8 cellular contexts compared by ENCODE assay signal in the genomic region with DNA sequence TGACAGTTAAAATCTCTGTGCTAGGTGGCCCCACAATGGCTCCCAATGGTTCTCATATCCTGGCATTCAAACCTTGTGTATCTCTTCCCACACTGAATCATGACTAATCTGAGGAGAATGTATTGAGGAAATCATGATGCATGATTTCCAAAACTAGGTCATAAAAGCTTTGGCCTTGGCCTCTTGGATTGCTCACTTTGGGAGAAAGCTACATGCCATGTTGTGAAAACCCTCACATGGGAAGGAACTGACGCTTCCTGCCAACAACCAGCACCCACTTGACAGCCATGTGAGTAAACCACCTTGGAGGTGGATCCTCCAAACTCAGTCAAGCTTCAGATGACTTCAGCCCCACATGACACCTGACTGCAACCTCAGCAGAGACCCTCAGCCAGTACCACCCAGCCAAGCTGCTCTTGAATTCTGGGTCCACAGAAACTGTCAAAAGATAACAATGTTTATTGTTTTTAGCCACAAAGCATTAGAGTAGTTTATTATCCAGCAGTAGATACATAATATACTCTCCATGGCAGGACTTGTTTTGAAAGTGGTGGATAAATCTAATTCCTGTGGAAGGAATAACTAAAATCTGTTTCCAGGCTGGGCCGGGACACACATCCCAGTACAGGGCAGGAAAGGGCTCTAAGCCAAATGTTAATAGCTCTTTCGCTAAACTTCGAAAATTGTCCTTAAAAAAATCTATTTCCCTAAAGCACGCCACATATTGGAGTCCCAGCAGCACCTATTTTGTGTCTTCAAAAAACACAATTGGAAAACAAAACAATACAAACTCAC. TPM values are rescaled to one million over a fixed set of nuclear protein-coding genes. Genes with fewer than 3 reads are reported as not detected.
DNase-seq lines count a peak whose midpoint lies in the region; ATAC-seq and TF ChIP-seq lines count a peak whose summit lies in the region.

No MANE protein-coding gene starts in this region.

- H3K27me3 ChIP-seq in SJSA1 (replicated peaks) (no peaks in the 10 kb centered on the region), fibroblast of lung (ENCODE audit: control insufficient read depth, insufficient read depth, low read length) (no peaks in the 10 kb centered on the region), psoas muscle (ENCODE audit: insufficient read depth in 3 of 3, low read length in 2 of 3) (no peaks in the 10 kb centered on the region)

- no peaks in the 10 kb centered on the region for H3K79me2 ChIP-seq in fibroblast of lung (ENCODE audit: control insufficient read depth, insufficient read depth, low read length)

- no peaks in the 10 kb centered on the region for H4K20me1 ChIP-seq in fibroblast of lung (ENCODE audit: control insufficient read depth, extremely low read depth, insufficient read depth, low read length)

- H3K4me1 ChIP-seq in SJSA1 (replicated peaks), result peaks cover 20% of the 10 kb centered on the region
- peaks cover 6% of the 10 kb centered on the region for H3K4me1 ChIP-seq in fibroblast of lung (ENCODE audit: control insufficient read depth, extremely low read depth, insufficient read depth, low read length)
- H3K4me1 ChIP-seq in psoas muscle, result peaks cover 16% of the 10 kb centered on the region

- H3K9me3 ChIP-seq in SJSA1 (replicated peaks), result no peaks in the 10 kb centered on the region
- no peaks in the 10 kb centered on the region for H3K9me3 ChIP-seq in fibroblast of lung (ENCODE audit: control insufficient read depth, insufficient read depth, low read depth, low read length)
- no peaks in the 10 kb centered on the region for H3K9me3 ChIP-seq in psoas muscle

- H3K36me3 ChIP-seq in SJSA1, result no peaks in the 10 kb centered on the region
- no peaks in the 10 kb centered on the region for H3K36me3 ChIP-seq in fibroblast of lung (ENCODE audit: control insufficient read depth, insufficient read depth, low read length)
- H3K36me3 ChIP-seq in psoas muscle (ENCODE audit: insufficient read depth in 1 of 2, low read depth in 1 of 2), result peaks cover 0 to 3% of the 10 kb centered on the region in 2 donors

- peak; percentile 54 to 72 (median 68) for ATAC-seq in psoas muscle
- no peak for ATAC-seq in GM18907 (IDR thresholded peaks at IDR 0.05; ENCODE audit: unreplicated experiment)
- no peak for ATAC-seq in HG02981 (IDR thresholded peaks at IDR 0.05; ENCODE audit: unreplicated experiment)

- 54 to 59% (median 58%) methylated on average over 5 of the region's 5 CpGs for WGBS in psoas muscle, 3 donors

- H3K9ac ChIP-seq in fibroblast of lung (ENCODE audit: insufficient read depth, low read length), result no peak overlapping the region

- intact Hi-C loops in psoas muscle (cut with DNase I), result loop anchor here in 1 of 2 donors (5.0 kb wide), 1 partner anchor 38 kb away; no protein-coding TSS in a partner anchor

- TF ChIP-seq CTCF in fibroblast of lung (conservative IDR thresholded peaks at IDR 0.05 in 1 of 2, IDR thresholded peaks at IDR 0.05 in 1 of 2; ENCODE audit: low read depth in 1 of 2, low read length in 2 of 2), result no peak
- no peak for TF ChIP-seq CTCF in psoas muscle (IDR thresholded peaks at IDR 0.05)

- DNase-seq in GM03348 (ENCODE audit: low spot score) (peak; percentile 85), SJSA1 (ENCODE audit: low read depth in 1 of 2, low spot score in 2 of 2) (peak; percentile 71 to 81), fibroblast of lung (ENCODE audit: low read depth in 2 of 2) (peak; percentile 93), psoas muscle (peak in 1 of 2 donors; percentile 29), NCI-H2107 (lab: John Stamatoyannopoulos, UW) (no peak)
- no peak for DNase-seq in activated CD8-positive, alpha-beta memory T cell treated with anti-CD3 and anti-CD28 coated beads, Interleukin-2, amount 50 U/mL, for 4 hours

- H3K27ac ChIP-seq in SJSA1, result peak overlapping the region; percentile 84
- H3K27ac ChIP-seq in fibroblast of lung (ENCODE audit: insufficient read depth, low read length), result peak overlapping the region; percentile 56
- H3K27ac ChIP-seq in psoas muscle, result peak overlapping the region; percentile 84

- H2AFZ ChIP-seq in fibroblast of lung (ENCODE audit: low read length), result no peak overlapping the region

- no peak overlapping the region for H3K4me2 ChIP-seq in fibroblast of lung (ENCODE audit: extremely low read depth, insufficient read depth, low read length)

- H3K4me3 ChIP-seq in SJSA1 (no peak overlapping the region), fibroblast of lung (replicated peaks in 1 of 4; ENCODE audit: control extremely low read depth in 1 of 4, insufficient read depth in 1 of 4, low read depth in 3 of 4, low read length in 4 of 4) (peak overlapping the region in 2 of 4 experiments; percentile 69 to 75), psoas muscle (peak overlapping the region; percentile 79)

RNA-seq across cellular contexts. Expression of gene ZNF620, which starts 1.0 kb away (rescaled TPM):
- 0.69 and 2.4 TPM in 2 replicates for total RNA-seq in SJSA1 (2014; rRNA removed; shearing (Covaris generic))
- total RNA-seq in fibroblast of lung, result 1.3 and 1.5 TPM in 2 replicates
- 0.44 and 0.51 TPM in 2 replicates for polyA plus RNA-seq in fibroblast of lung
- 0.37 and 0.84 TPM in 2 replicates for polyA plus RNA-seq in fibroblast of lung (2012)
- polyA minus RNA-seq in fibroblast of lung (ENCODE audit: low replicate concordance), result not detected in 2 replicates
- total RNA-seq in psoas muscle, result 1 to 10 TPM; 1.3 to 2.2 (median 2.1) TPM
- 1 to 10 TPM; 1.1 to 2.6 (median 1.2) TPM for polyA plus RNA-seq in psoas muscle

RNA-seq across cellular contexts. Expression of gene ZNF621, which starts 19.9 kb away (rescaled TPM):
- total RNA-seq in SJSA1 (2014; rRNA removed; shearing (Covaris generic)), result 5.9 and 12.7 TPM in 2 replicates
- total RNA-seq in fibroblast of lung (14.6 and 23.3 TPM in 2 replicates), psoas muscle (1 to 10 TPM; 8.8 to 9.8 (median 9.1) TPM)
- polyA plus RNA-seq in fibroblast of lung (18.8 and 23.1 TPM in 2 replicates), psoas muscle (1 to 10 TPM; 5.4 to 9.9 (median 7.6) TPM)
- polyA plus RNA-seq in fibroblast of lung (2012), result 11.8 and 14.3 TPM in 2 replicates
- 18.0 and 25.6 TPM in 2 replicates for polyA minus RNA-seq in fibroblast of lung (ENCODE audit: low replicate concordance)

RNA-seq across cellular contexts. Expression of gene ZNF619, which starts 27.9 kb away (rescaled TPM):
- 2.7 and 4.7 TPM in 2 replicates for total RNA-seq in SJSA1 (2014; rRNA removed; shearing (Covaris generic))
- total RNA-seq in fibroblast of lung, result 8.7 and 9.6 TPM in 2 replicates
- 3.2 and 4.2 TPM in 2 replicates for polyA plus RNA-seq in fibroblast of lung
- polyA plus RNA-seq in fibroblast of lung (2012), result 1.7 and 2.5 TPM in 2 replicates
- polyA minus RNA-seq in fibroblast of lung (ENCODE audit: low replicate concordance), result 1.9 and 3.8 TPM in 2 replicates
- total RNA-seq in psoas muscle, result 1 to 10 TPM; 3.2 to 4.9 (median 4.4) TPM
- 1 to 10 TPM in 2 of 3 donors, under 1 TPM in 1; 0.82 to 3.0 (median 1.6) TPM for polyA plus RNA-seq in psoas muscle

RNA-seq across cellular contexts. Expression of gene RPL14, which starts 47.7 kb away (rescaled TPM):
- 303 and 410 TPM in 2 replicates for total RNA-seq in SJSA1 (2014; rRNA removed; shearing (Covaris generic))
- total RNA-seq in fibroblast of lung, result 314 and 493 TPM in 2 replicates
- 658 and 704 TPM in 2 replicates for polyA plus RNA-seq in fibroblast of lung
- polyA plus RNA-seq in fibroblast of lung (2012), result 1,264 and 1,271 TPM in 2 replicates
- polyA minus RNA-seq in fibroblast of lung (ENCODE audit: low replicate concordance), result 239 and 294 TPM in 2 replicates
- total RNA-seq in psoas muscle, result 1,000 to 10,000 TPM; 1,002 to 1,781 (median 1,436) TPM
- 1,000 to 10,000 TPM in 2 of 3 donors, 100 to 1,000 TPM in 1; 997 to 1,819 (median 1,123) TPM for polyA plus RNA-seq in psoas muscle

Comparison
In these comparisons a context has a peak if more than half of its experiments do, and no peak if none do; other contexts are left out.
1. DNase-seq: peak in GM03348 (single experiment), SJSA1 (2 of 2) and fibroblast of lung (2 of 2); none in NCI-H2107 (single experiment) and activated CD8-positive, alpha-beta memory T cell treated with anti-CD3 and anti-CD28 coated beads, Interleukin-2, amount 50 U/mL, for 4 hours (single experiment).
2. ATAC-seq: peak in psoas muscle (4 of 4); none in GM18907 (single experiment) and HG02981 (single experiment).
3. Peak in every context shown above with its lines, with median percentiles within 50 percentile points of each other: H3K27ac ChIP-seq.